1 cellular context compared by ENCODE assay signal in the genomic region with DNA sequence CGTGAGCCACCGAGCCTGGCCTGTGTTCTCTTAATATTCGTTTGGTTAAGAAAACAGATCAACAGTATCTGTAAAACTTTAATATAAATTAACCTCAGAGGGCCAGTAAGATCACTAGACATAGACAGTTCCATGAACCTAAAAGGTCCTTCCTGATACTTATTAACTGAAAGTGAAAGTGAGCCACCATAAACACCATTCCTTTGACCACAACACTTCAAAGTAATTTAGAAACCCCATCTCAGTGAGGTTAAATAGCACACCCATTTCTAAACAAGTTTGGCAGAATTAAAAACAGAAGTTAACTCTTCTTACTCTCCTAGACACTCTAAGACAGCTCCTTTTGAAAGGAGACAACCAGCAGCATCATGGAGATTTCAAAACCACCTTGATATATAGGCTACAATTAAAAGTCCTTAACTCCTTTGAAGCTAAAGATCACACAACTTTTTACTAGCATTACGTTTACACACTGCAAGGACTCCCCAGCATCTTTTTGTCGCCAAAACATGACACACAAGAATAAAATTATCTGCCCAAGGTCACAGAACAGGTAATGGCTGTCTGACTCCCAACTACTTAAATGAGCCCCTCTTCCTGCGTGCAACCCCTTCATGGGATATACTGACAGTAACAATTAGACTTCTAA.
TF ChIP-seq lines count a peak whose summit lies in the region.

No MANE protein-coding gene starts in this region.

TF ChIP-seq in WTC11, 78 proteins besides CTCF, POLR2A, EP300 and RAD21 (continued from another document):
- no peak for TF ChIP-seq ZNF512 (CRISPR knock-in tag; IDR thresholded peaks at IDR 0.05; ENCODE audit: borderline replicate concordance)
- TF ChIP-seq ZNF317 (CRISPR knock-in tag; IDR thresholded peaks at IDR 0.05; ENCODE audit: borderline replicate concordance, low read depth), result no peak
- TF ChIP-seq, protein P1, sequence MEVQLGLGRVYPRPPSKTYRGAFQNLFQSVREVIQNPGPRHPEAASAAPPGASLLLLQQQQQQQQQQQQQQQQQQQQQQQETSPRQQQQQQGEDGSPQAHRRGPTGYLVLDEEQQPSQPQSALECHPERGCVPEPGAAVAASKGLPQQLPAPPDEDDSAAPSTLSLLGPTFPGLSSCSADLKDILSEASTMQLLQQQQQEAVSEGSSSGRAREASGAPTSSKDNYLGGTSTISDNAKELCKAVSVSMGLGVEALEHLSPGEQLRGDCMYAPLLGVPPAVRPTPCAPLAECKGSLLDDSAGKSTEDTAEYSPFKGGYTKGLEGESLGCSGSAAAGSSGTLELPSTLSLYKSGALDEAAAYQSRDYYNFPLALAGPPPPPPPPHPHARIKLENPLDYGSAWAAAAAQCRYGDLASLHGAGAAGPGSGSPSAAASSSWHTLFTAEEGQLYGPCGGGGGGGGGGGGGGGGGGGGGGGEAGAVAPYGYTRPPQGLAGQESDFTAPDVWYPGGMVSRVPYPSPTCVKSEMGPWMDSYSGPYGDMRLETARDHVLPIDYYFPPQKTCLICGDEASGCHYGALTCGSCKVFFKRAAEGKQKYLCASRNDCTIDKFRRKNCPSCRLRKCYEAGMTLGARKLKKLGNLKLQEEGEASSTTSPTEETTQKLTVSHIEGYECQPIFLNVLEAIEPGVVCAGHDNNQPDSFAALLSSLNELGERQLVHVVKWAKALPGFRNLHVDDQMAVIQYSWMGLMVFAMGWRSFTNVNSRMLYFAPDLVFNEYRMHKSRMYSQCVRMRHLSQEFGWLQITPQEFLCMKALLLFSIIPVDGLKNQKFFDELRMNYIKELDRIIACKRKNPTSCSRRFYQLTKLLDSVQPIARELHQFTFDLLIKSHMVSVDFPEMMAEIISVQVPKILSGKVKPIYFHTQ (CRISPR knock-in tag; IDR thresholded peaks at IDR 0.05), result no peak
- no peak for TF ChIP-seq GTF2I (CRISPR knock-in tag; conservative IDR thresholded peaks at IDR 0.05)
- TF ChIP-seq NFE2L1 (CRISPR knock-in tag; IDR thresholded peaks at IDR 0.05), result no peak
- no peak for TF ChIP-seq ERG (CRISPR knock-in tag; IDR thresholded peaks at IDR 0.05)
- no peak for TF ChIP-seq CDX4 (CRISPR knock-in tag; IDR thresholded peaks at IDR 0.05; ENCODE audit: borderline replicate concordance)
TF ChIP-seq in WTC11: peak in this region for 0.
